Comparison of ENCODE assay signal across 5 cellular contexts in genomic region chr10:109679478-109679877, GRCh38.
"Had no signal": no experiment of that assay in that cellular context is flagged by ENCODE, and none has a peak within 500 bp of the region (broad histone marks: within the 10 kb centered on the region; RNA-seq: fewer than 3 reads in every experiment).

No MANE protein-coding gene starts in this region.

- ATAC-seq: GM23338, HepG2 had no signal

- H3K4me3 ChIP-seq: GM23338 had no signal

- DNase-seq: H9, HCEC 1CT, KBM-7 had no signal
